Comparison of ENCODE assay signal across 4 cellular contexts in the genomic region with DNA sequence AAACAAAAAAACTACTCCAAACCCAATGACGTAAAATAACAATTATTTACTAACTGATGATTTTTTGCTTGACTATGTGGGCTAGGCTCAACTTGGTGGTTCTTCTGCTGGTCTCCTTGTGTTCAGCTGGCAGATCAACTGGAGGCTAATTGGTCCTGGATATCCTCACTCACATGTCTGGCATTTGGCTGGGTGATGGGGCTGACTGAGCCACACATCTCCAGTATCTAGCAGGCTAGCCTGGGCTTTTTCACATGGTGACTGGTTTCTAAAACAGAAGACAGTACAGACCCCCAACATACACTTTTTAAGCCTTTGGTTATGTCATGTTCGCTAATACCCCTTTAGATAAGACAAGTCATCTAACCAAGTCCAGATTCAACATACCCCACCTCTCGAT.
"Had no signal": no experiment of that assay in that cellular context is flagged by ENCODE, and none has a peak within 500 bp of the region (broad histone marks: within the 10 kb centered on the region; RNA-seq: fewer than 3 reads in every experiment).

No MANE protein-coding gene starts in this region.

- DNase-seq: H9, HCEC 1CT, IMR-90 had no signal

- H3K4me3 ChIP-seq: GM23338 had no signal
